In the genomic region with DNA sequence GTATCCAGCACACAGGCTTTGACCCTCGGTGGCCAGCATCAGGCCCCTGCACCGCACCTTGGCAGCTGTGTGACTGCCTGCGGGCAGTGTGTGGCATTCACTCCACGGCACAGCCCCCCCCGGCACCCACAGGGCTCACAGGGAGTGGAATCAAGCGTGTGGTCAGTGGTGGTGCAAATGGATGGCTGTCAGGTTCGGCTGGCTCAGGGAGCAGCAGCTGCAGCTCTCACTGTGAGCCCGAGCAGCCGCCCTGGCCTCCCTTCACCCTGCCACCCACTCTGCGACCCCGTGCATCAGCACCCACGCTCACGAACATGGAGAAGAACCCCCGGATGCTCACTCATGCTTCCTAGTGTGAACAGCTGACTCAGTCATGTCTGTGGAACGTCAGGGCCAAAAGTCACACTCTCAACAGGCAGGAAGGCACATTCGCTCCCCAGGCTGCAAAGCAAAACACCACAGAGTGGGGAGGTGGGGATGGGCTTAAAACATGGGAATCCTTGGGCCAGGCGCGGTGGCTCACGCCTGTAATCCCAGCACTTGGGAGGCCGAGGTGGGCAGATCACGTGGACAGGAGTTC, we compare ENCODE assay signal across 1 cellular context.
A peak's percentile ranks its signal among the peaks of the same experiment; 100 is the strongest.
TF ChIP-seq lines count a peak whose summit lies in the region.

No MANE protein-coding gene starts in this region.

TF ChIP-seq in IMR-90, 13 proteins besides CTCF, POLR2A, EP300 and RAD21 (continued from another document):
- TF ChIP-seq, protein P1, sequence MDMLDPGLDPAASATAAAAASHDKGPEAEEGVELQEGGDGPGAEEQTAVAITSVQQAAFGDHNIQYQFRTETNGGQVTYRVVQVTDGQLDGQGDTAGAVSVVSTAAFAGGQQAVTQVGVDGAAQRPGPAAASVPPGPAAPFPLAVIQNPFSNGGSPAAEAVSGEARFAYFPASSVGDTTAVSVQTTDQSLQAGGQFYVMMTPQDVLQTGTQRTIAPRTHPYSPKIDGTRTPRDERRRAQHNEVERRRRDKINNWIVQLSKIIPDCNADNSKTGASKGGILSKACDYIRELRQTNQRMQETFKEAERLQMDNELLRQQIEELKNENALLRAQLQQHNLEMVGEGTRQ (IDR thresholded peaks at IDR 0.05; ENCODE audit: low read depth, low read length) = no peak
- 0 out of 2 replicates have a peak, but pooled peaks have one; percentile 30 for TF ChIP-seq MAZ (IDR thresholded peaks at IDR 0.05; ENCODE audit: borderline replicate concordance, low read depth, low read length)
- TF ChIP-seq BHLHE40 (IDR thresholded peaks at IDR 0.05; ENCODE audit: low read depth, low read length) = peak; percentile 75
- TF ChIP-seq MAFK (IDR thresholded peaks at IDR 0.05; ENCODE audit: low read depth, low read length) = peak; percentile 13; the same call in 1 of the 2 replicates
